26 cellular contexts compared by ENCODE assay signal in the genomic region with DNA sequence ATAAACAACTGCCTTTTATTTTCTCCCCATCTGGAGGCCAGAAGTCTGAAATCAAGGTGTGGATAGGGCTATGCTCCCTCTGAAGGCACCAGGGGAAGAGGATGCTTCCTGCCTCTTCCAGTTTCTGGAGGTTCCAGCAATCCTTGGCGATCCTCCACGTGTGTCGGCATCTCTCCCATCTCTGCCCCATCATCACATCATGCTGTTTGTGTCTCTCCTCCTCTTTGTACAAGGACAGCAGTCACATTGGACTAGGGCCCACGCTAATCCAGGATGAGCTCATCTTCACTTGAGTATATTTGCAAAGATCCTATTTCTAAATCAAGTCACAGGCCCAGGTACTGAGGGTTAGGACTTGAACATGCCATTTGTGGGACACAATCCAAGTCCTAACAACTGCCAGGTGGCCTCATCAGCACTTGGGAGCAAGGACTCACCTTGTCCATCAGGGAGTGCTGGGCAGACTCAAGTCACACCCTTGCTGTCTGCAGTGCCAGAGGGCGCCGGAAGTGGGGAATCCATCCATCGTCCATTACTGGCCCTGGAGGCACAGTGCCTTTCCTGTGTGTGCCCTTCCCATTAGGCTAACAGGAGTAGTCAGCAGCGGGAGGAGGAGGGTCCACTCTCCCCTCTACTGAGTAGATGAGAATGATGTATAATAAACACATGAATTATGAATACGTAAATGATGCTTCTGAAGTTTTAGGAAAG.
"Had no signal": no experiment of that assay in that cellular context is flagged by ENCODE, and none has a peak within 500 bp of the region (broad histone marks: within the 10 kb centered on the region; RNA-seq: fewer than 3 reads in every experiment).

No MANE protein-coding gene starts in this region.

- H3K4me3 ChIP-seq: breast epithelium, MG63, SJCRH30 had no signal

- H3K27me3 ChIP-seq: breast epithelium, MG63 had no signal

- H3K27ac ChIP-seq: breast epithelium, SJCRH30, WERI-Rb-1 had no signal

- DNase-seq: activated CD4-positive, alpha-beta T cell treated with anti-CD3 and anti-CD28 coated beads for 4 hours; activated CD8-positive, alpha-beta memory T cell treated with anti-CD3 and anti-CD28 coated beads, Interleukin-2, amount 50 U/mL, for 4 hours; activated CD8-positive, alpha-beta T cell treated with anti-CD3 and anti-CD28 coated beads for 36 hours; activated naive CD4-positive, alpha-beta T cell; activated T-cell treated with anti-CD3 and anti-CD28 coated beads, Interleukin-2, amount 50 U/mL, for 72 hours; aorta; MG63; MV-4-11; NCI-H1092 treated with DMSO at 0.1 percent for 48 hours; NCI-H1417 treated with DMSO at 0.1 percent for 48 hours; NCI-H1694 treated with DMSO at 0.1 percent for 48 hours; NCI-H2081 treated with DMSO at 0.1 percent for 48 hours; NCI-H2171; NCI-H345; NCI-H510A treated with DMSO at 0.1 percent for 48 hours; NCI-H69; NK-92 treated with Interleukin-12 subunit alpha and Interleukin-12 subunit beta, amount 100 ng/mL, for 24 hours; OCI-M1; RPMI8226; SJCRH30; SK-N-SH; T-helper 1 cell; WERI-Rb-1 had no signal

- H3K36me3 ChIP-seq: breast epithelium, MG63, SJCRH30, WERI-Rb-1 had no signal

- H3K4me1 ChIP-seq: breast epithelium, SJCRH30 had no signal

- H3K9me3 ChIP-seq: breast epithelium, MG63, SJCRH30, SK-N-SH had no signal

- ATAC-seq: activated CD8-positive, alpha-beta T cell treated with anti-CD3 and anti-CD28 coated beads for 36 hours; activated T-cell treated with anti-CD3 and anti-CD28 coated beads, Interleukin-2, amount 50 U/mL, for 72 hours; Panc1; Right ventricle myocardium inferior had no signal
